In the genomic region with DNA sequence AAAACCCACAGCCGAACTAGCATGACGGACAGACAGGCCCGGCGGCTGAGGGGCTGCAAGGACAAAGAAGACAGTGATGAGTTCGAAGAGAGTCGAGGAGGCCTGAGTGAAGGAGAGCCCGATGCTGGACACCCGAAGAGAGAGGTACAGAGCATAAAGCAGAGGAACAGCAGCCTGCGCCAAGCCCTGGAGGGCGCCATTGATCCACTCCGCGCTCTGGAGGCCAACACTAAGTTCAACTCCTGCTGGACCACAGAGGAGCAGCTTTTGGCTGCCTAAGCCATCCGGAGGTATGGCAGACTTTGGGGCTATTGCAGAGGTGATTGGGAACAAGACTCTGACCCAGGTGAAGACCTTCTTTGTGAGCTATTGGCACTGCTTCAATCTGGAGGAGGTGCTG, we compare ENCODE assay signal across 8 cellular contexts. TPM values are rescaled to one million over a fixed set of nuclear protein-coding genes. Genes with fewer than 3 reads are reported as not detected.
DNase-seq lines count a peak whose midpoint lies in the region; ATAC-seq, FAIRE-seq and TF ChIP-seq lines count a peak whose summit lies in the region.
"Had no signal": no experiment of that assay in that cellular context is flagged by ENCODE, and none has a peak within 500 bp of the region (broad histone marks: within the 10 kb centered on the region; RNA-seq: fewer than 3 reads in every experiment).

No MANE protein-coding gene starts in this region.

- no peak overlapping the region for H3K27ac ChIP-seq in OCI-LY1 (ENCODE audit: low read depth, low read length, poor library complexity, severe bottlenecking)
- H3K27ac ChIP-seq: SK-N-MC had no signal

- no peak for TF ChIP-seq POLR2A in lower leg skin (IDR thresholded peaks at IDR 0.05)

- H2AFZ ChIP-seq in OCI-LY1 (ENCODE audit: low read length): no peak overlapping the region

- H3F3A ChIP-seq in OCI-LY1 (ENCODE audit: insufficient read depth, low read length): no peaks in the 10 kb centered on the region

- peak; percentile 61 for TF ChIP-seq CTCF in OCI-LY1 (IDR thresholded peaks at IDR 0.05; ENCODE audit: low read length)
- no peak for TF ChIP-seq CTCF in lower leg skin (IDR thresholded peaks at IDR 0.05)

- H3K79me2 ChIP-seq in OCI-LY1 (ENCODE audit: insufficient read depth, low read length): no peaks in the 10 kb centered on the region

- H4K20me1 ChIP-seq in OCI-LY1 (ENCODE audit: insufficient read depth, low read length): no peaks in the 10 kb centered on the region

- no peak overlapping the region for H3K4me2 ChIP-seq in OCI-LY1 (ENCODE audit: low read length)

- no peak for ATAC-seq in GM21381 (IDR thresholded peaks at IDR 0.05; ENCODE audit: unreplicated experiment)

- H3K27me3 ChIP-seq in OCI-LY1 (ENCODE audit: insufficient read depth, low read length): no peaks in the 10 kb centered on the region

- H3K36me3 ChIP-seq in OCI-LY1 (ENCODE audit: insufficient read depth, low read length): no peaks in the 10 kb centered on the region

- no peak overlapping the region for H3K4me3 ChIP-seq in OCI-LY1 (ENCODE audit: low read depth, low read length, poor library complexity, severe bottlenecking)
- H3K4me3 ChIP-seq in lower leg skin (ENCODE audit: low read depth, poor library complexity, severe bottlenecking): no peak overlapping the region
- H3K4me3 ChIP-seq: SK-N-MC had no signal

- H3K9me2 ChIP-seq in OCI-LY1 (ENCODE audit: low read depth, low read length): no peaks in the 10 kb centered on the region

- FAIRE-seq in GM18507 (lab: Jason Lieb, UNC): peak; percentile 39

- H3K9ac ChIP-seq in OCI-LY1 (ENCODE audit: low read length): no peak overlapping the region

- no peaks in the 10 kb centered on the region for H3K9me3 ChIP-seq in OCI-LY1 (ENCODE audit: low read length)

- 89 to 90% methylated on average over 13 of the region's 13 CpGs for WGBS in lower leg skin, 2 donors

- intact Hi-C loops in lower leg skin (cut with DNase I; ENCODE audit: low total_unique reads): loop anchor here (10.0 kb wide), 1 partner anchor 374 kb away; no protein-coding TSS in a partner anchor

- no peaks in the 10 kb centered on the region for H3K4me1 ChIP-seq in OCI-LY1 (ENCODE audit: insufficient read depth, low read length, severe bottlenecking)

- no peak for DNase-seq in GM18507 (ENCODE audit: extremely low spot score, insufficient read length, low read depth)
- DNase-seq in activated gamma-delta T cell treated with Interleukin-2 at 50 U/mL for 16 hours: peak; percentile 21
- DNase-seq in lung microvascular endothelial cell (ENCODE audit: low read depth in 2 of 2): peak; percentile 20 to 29
- no peak for DNase-seq in effector CD8-positive, alpha-beta T cell (lab: John Stamatoyannopoulos, UW)
- no peak for DNase-seq in lower leg skin (ENCODE audit: low spot score in 2 of 2)

RNA-seq across cellular contexts. Expression of a gene that starts 7.8 kb away (rescaled TPM):
- total RNA-seq in lung microvascular endothelial cell: under 0.01 and 0.22 TPM in 2 replicates
- 10 to 100 TPM in 1 of 4 donors, 1 to 10 TPM in 3; 7.6 to 10.8 (median 8.2) TPM for total RNA-seq in lower leg skin

Comparison
In these comparisons a context has a peak if more than half of its experiments do, and no peak if none do; other contexts are left out.
1. DNase-seq: peak in activated gamma-delta T cell treated with Interleukin-2 at 50 U/mL for 16 hours (single experiment) and lung microvascular endothelial cell (2 of 2); none in GM18507 (single experiment), effector CD8-positive, alpha-beta T cell (single experiment) and lower leg skin (0 of 2).